Comparison of ENCODE assay signal across 24 cellular contexts in the genomic region with DNA sequence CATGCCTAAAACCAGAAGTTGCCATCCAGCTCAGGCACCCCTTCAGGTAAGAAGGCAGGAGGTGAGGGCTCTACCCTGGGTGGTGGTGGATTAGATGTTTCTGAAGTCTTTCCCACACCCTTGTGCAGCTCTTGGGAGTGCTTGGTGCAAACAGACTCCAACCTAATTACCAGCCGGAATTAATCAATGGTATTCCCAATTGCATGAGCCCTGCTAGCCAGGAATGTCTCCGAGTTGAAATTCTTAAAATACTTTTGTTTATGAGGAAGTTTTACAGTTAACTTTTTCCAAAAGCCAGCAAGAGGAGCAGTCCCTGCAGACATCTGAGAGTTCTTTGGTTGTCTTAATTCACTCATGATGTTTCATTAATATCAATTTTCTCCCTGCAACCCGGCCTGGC.
"Had no signal": no experiment of that assay in that cellular context is flagged by ENCODE, and none has a peak within 500 bp of the region (broad histone marks: within the 10 kb centered on the region; RNA-seq: fewer than 3 reads in every experiment).

No MANE protein-coding gene starts in this region.

- H3K9me3 ChIP-seq: left ventricle myocardium inferior, mucosa of descending colon, ovary, right lobe of liver, testis, thyroid gland, transverse colon, upper lobe of left lung, vagina had no signal

- H3K27ac Mint-ChIP-seq: immature natural killer cell; naive thymus-derived CD4-positive, alpha-beta T cell; natural killer cell treated with Interleukin-12 subunit alpha and Interleukin-12 subunit beta and Interleukin-15 and Interleukin-18, amount 100 ng/mL, for 72 hours; progenitor cell of endocrine pancreas; stimulated activated effector memory CD8-positive, alpha-beta T cell treated with anti-CD3 and anti-CD28 coated beads, Interleukin-12 subunit alpha, Interleukin-12 subunit beta, amount 100 ng/mL, for 72 hours; stimulated activated naive CD8-positive, alpha-beta T cell treated with anti-CD3 and anti-CD28 coated beads, Interleukin-15, amount 100 ng/mL, for 72 hours had no signal

- H3K27me3 ChIP-seq: ovary, right atrium auricular region, right lobe of liver, testis, thyroid gland, transverse colon, upper lobe of left lung, vagina had no signal

- DNase-seq: hippocampal formation; immature natural killer cell; kidney; left ventricle myocardium inferior; mesendoderm; midbrain; mucosa of descending colon; naive thymus-derived CD4-positive, alpha-beta T cell; ovary; right lobe of liver; stimulated activated CD4-positive, alpha-beta T cell treated with anti-CD3 and anti-CD28 coated beads, Interleukin-4, amount 100 ng/mL, for 24 hours; stimulated activated naive CD4-positive, alpha-beta T cell treated with Interleukin-2 at 50 U/mL for 16 hours; stimulated activated naive CD8-positive, alpha-beta T cell treated with anti-CD3 and anti-CD28 coated beads, Interleukin-15, amount 100 ng/mL, for 72 hours; substantia nigra; testis; thyroid gland; transverse colon; upper lobe of left lung had no signal

- ATAC-seq: mucosa of descending colon; naive thymus-derived CD4-positive, alpha-beta T cell; natural killer cell treated with Interleukin-12 subunit alpha and Interleukin-12 subunit beta and Interleukin-15 and Interleukin-18, amount 100 ng/mL, for 72 hours; right lobe of liver; stimulated activated effector memory CD8-positive, alpha-beta T cell treated with anti-CD3 and anti-CD28 coated beads, Interleukin-12 subunit alpha, Interleukin-12 subunit beta, amount 100 ng/mL, for 72 hours; stimulated activated naive CD8-positive, alpha-beta T cell treated with anti-CD3 and anti-CD28 coated beads, Interleukin-15, amount 100 ng/mL, for 72 hours had no signal

- H3K9me3 Mint-ChIP-seq: immature natural killer cell; stimulated activated effector memory CD8-positive, alpha-beta T cell treated with anti-CD3 and anti-CD28 coated beads, Interleukin-12 subunit alpha, Interleukin-12 subunit beta, amount 100 ng/mL, for 72 hours; stimulated activated naive CD8-positive, alpha-beta T cell treated with anti-CD3 and anti-CD28 coated beads, Interleukin-15, amount 100 ng/mL, for 72 hours had no signal

- H3K4me3 Mint-ChIP-seq: immature natural killer cell; naive thymus-derived CD4-positive, alpha-beta T cell; natural killer cell treated with Interleukin-12 subunit alpha and Interleukin-12 subunit beta and Interleukin-15 and Interleukin-18, amount 100 ng/mL, for 72 hours; stimulated activated effector memory CD8-positive, alpha-beta T cell treated with anti-CD3 and anti-CD28 coated beads, Interleukin-12 subunit alpha, Interleukin-12 subunit beta, amount 100 ng/mL, for 72 hours; stimulated activated naive CD8-positive, alpha-beta T cell treated with anti-CD3 and anti-CD28 coated beads, Interleukin-15, amount 100 ng/mL, for 72 hours had no signal

- H3K36me3 Mint-ChIP-seq: immature natural killer cell; naive thymus-derived CD4-positive, alpha-beta T cell; natural killer cell treated with Interleukin-12 subunit alpha and Interleukin-12 subunit beta and Interleukin-15 and Interleukin-18, amount 100 ng/mL, for 72 hours; stimulated activated effector memory CD8-positive, alpha-beta T cell treated with anti-CD3 and anti-CD28 coated beads, Interleukin-12 subunit alpha, Interleukin-12 subunit beta, amount 100 ng/mL, for 72 hours had no signal

- H3K4me1 ChIP-seq: left ventricle myocardium inferior, right atrium auricular region, right lobe of liver, testis, thyroid gland, transverse colon had no signal

- H3K4me3 ChIP-seq: left ventricle myocardium inferior, lung, mucosa of descending colon, ovary, right atrium auricular region, right lobe of liver, testis, thyroid gland, transverse colon, upper lobe of left lung, vagina had no signal

- H3K4me1 Mint-ChIP-seq: immature natural killer cell; naive thymus-derived CD4-positive, alpha-beta T cell; stimulated activated effector memory CD8-positive, alpha-beta T cell treated with anti-CD3 and anti-CD28 coated beads, Interleukin-12 subunit alpha, Interleukin-12 subunit beta, amount 100 ng/mL, for 72 hours; stimulated activated naive CD8-positive, alpha-beta T cell treated with anti-CD3 and anti-CD28 coated beads, Interleukin-15, amount 100 ng/mL, for 72 hours had no signal

- H3K27ac ChIP-seq: left ventricle myocardium inferior, ovary, right atrium auricular region, right lobe of liver, testis, thyroid gland, transverse colon, upper lobe of left lung, vagina had no signal

- H3K36me3 ChIP-seq: left ventricle myocardium inferior, ovary, right atrium auricular region, right lobe of liver, thyroid gland, transverse colon, upper lobe of left lung, vagina had no signal
